Comparison of ENCODE assay signal across 9 cellular contexts in genomic region chrX:26783512-26784225, GRCh38.
A peak's percentile ranks its signal among the peaks of the same experiment; 100 is the strongest.
DNase-seq lines count a peak whose midpoint lies in the region; ATAC-seq and TF ChIP-seq lines count a peak whose summit lies in the region.
"Had no signal": no experiment of that assay in that cellular context is flagged by ENCODE, and none has a peak within 500 bp of the region (broad histone marks: within the 10 kb centered on the region; RNA-seq: fewer than 3 reads in every experiment).

No MANE protein-coding gene starts in this region.

- no peaks in the 10 kb centered on the region for H3K9me3 ChIP-seq in CD8-positive, alpha-beta T cell (ENCODE audit: low read length)

- TF ChIP-seq CTCF in LNCAP (IDR thresholded peaks at IDR 0.05) = peak; percentile 42; the same call in 1 of the 2 replicates
- no peak for TF ChIP-seq CTCF in CD8-positive, alpha-beta T cell (IDR thresholded peaks at IDR 0.05)

- no peaks in the 10 kb centered on the region for H3K4me1 ChIP-seq in CD8-positive, alpha-beta T cell (ENCODE audit: insufficient read depth, low read length)
- H3K4me1 ChIP-seq: parathyroid adenoma had no signal

- no peaks in the 10 kb centered on the region for H3K27me3 ChIP-seq in CD8-positive, alpha-beta T cell (ENCODE audit: insufficient read depth, low read length)

- intact Hi-C loops in CD8-positive, alpha-beta T cell (cut with DNase I, micrococcal nuclease) = no loop called here

- DNase-seq in G401 (ENCODE audit: low spot score) = peak; percentile 0
- DNase-seq in UCSD-AML1 (lab: John Stamatoyannopoulos, UW; ENCODE audit: unreplicated experiment) = peak; percentile 7
- DNase-seq in islet precursor cell = peak; percentile 46
- DNase-seq in C1 segment of cervical spinal cord (lab: John Stamatoyannopoulos, UW) = no peak
- DNase-seq in CD8-positive, alpha-beta T cell = no peak
- DNase-seq in natural killer cell treated with Interleukin-12 subunit alpha and Interleukin-12 subunit beta and Interleukin-15 and Interleukin-18, amount 100 ng/mL, for 72 hours (ENCODE audit: low spot score) = no peak

- no peaks in the 10 kb centered on the region for H3K9me3 Mint-ChIP-seq in CD8-positive, alpha-beta T cell
- no peaks in the 10 kb centered on the region for H3K9me3 Mint-ChIP-seq in natural killer cell treated with Interleukin-12 subunit alpha and Interleukin-12 subunit beta and Interleukin-15 and Interleukin-18, amount 100 ng/mL, for 72 hours

- H3K36me3 Mint-ChIP-seq in CD8-positive, alpha-beta T cell = no peaks in the 10 kb centered on the region
- no peaks in the 10 kb centered on the region for H3K36me3 Mint-ChIP-seq in natural killer cell treated with Interleukin-12 subunit alpha and Interleukin-12 subunit beta and Interleukin-15 and Interleukin-18, amount 100 ng/mL, for 72 hours

- no peaks in the 10 kb centered on the region for H3K36me3 ChIP-seq in CD8-positive, alpha-beta T cell (ENCODE audit: insufficient read depth, low read length)

- H3K27ac Mint-ChIP-seq in CD8-positive, alpha-beta T cell = no peak overlapping the region
- H3K27ac Mint-ChIP-seq in natural killer cell treated with Interleukin-12 subunit alpha and Interleukin-12 subunit beta and Interleukin-15 and Interleukin-18, amount 100 ng/mL, for 72 hours = no peak overlapping the region

- H3K4me3 ChIP-seq in CD8-positive, alpha-beta T cell (ENCODE audit: low read depth, low read length) = no peak overlapping the region

- POLR2A ChIA-PET in CD8-positive, alpha-beta T cell (lab: Charles Lee) = no interaction called here

- H3K27me3 Mint-ChIP-seq in CD8-positive, alpha-beta T cell (ENCODE audit: low read depth) = no peaks in the 10 kb centered on the region
- peaks cover 0 to 2% of the 10 kb centered on the region in 2 donors for H3K27me3 Mint-ChIP-seq in natural killer cell treated with Interleukin-12 subunit alpha and Interleukin-12 subunit beta and Interleukin-15 and Interleukin-18, amount 100 ng/mL, for 72 hours

- no peaks in the 10 kb centered on the region for H3K4me1 Mint-ChIP-seq in CD8-positive, alpha-beta T cell (ENCODE audit: low read depth)
- no peaks in the 10 kb centered on the region for H3K4me1 Mint-ChIP-seq in natural killer cell treated with Interleukin-12 subunit alpha and Interleukin-12 subunit beta and Interleukin-15 and Interleukin-18, amount 100 ng/mL, for 72 hours (ENCODE audit: low read depth in 2 of 2)

- H3K4me3 Mint-ChIP-seq in CD8-positive, alpha-beta T cell = no peak overlapping the region
- H3K4me3 Mint-ChIP-seq in natural killer cell treated with Interleukin-12 subunit alpha and Interleukin-12 subunit beta and Interleukin-15 and Interleukin-18, amount 100 ng/mL, for 72 hours = no peak overlapping the region

- no peak overlapping the region for H3K27ac ChIP-seq in CD8-positive, alpha-beta T cell (ENCODE audit: low read depth, low read length)
- H3K27ac ChIP-seq: parathyroid adenoma had no signal

- in situ Hi-C loops in G401 (cut with HindIII; ENCODE audit: low sequenced_read_pairs) = no loop called here

- peak; percentile 91 for ATAC-seq in GM19395 (IDR thresholded peaks at IDR 0.05; ENCODE audit: unreplicated experiment)
- no peak for ATAC-seq in CD8-positive, alpha-beta T cell
- ATAC-seq in natural killer cell treated with Interleukin-12 subunit alpha and Interleukin-12 subunit beta and Interleukin-15 and Interleukin-18, amount 100 ng/mL, for 72 hours = no peak

- CTCF ChIA-PET in CD8-positive, alpha-beta T cell (lab: Charles Lee) = no interaction called here

Comparison
In these comparisons a context has a peak if more than half of its experiments do, and no peak if none do; other contexts are left out.
1. DNase-seq: peak in G401 (single experiment), UCSD-AML1 (single experiment) and islet precursor cell (single experiment); none in C1 segment of cervical spinal cord (0 of 14), CD8-positive, alpha-beta T cell (0 of 7) and natural killer cell treated with Interleukin-12 subunit alpha and Interleukin-12 subunit beta and Interleukin-15 and Interleukin-18, amount 100 ng/mL, for 72 hours (single experiment).